Comparison of ENCODE assay signal across 25 cellular contexts in the genomic region with DNA sequence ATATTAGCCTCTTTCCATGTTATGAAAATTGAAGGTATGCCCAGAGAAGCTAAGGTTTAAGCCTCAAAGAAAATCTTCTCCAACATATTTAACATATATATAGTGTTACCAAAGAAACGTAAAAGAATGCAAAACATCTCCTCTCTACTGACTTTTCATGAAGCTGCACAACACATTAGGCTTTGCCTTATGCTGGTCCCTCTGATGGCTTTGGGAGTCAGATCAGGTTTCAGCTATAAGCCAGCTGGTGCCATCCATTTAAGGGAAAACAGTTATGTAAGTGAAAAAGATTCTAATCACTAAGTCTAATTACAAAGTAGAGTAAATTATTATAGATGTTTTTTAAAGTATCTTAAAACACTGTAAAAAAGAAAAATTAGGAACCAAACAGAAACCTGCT.
A peak's percentile ranks its signal among the peaks of the same experiment; 100 is the strongest.
DNase-seq lines count a peak whose midpoint lies in the region; ATAC-seq and TF ChIP-seq lines count a peak whose summit lies in the region.
"Had no signal": no experiment of that assay in that cellular context is flagged by ENCODE, and none has a peak within 500 bp of the region (broad histone marks: within the 10 kb centered on the region; RNA-seq: fewer than 3 reads in every experiment).

No MANE protein-coding gene starts in this region.

- no peaks in the 10 kb centered on the region for H3K27me3 ChIP-seq in psoas muscle (ENCODE audit: insufficient read depth in 3 of 3, low read length in 2 of 3)
- no peaks in the 10 kb centered on the region for H3K27me3 ChIP-seq in GM23248 (replicated peaks; ENCODE audit: insufficient read depth)
- H3K27me3 ChIP-seq: breast epithelium, heart left ventricle, SJSA1, thyroid gland had no signal

- H3K4me3 ChIP-seq in psoas muscle, result no peak overlapping the region
- no peak overlapping the region for H3K4me3 ChIP-seq in GM23248
- H3K4me3 ChIP-seq: breast epithelium, heart left ventricle, PC-9, SJSA1, thyroid gland had no signal

- no peak overlapping the region for H2AFZ ChIP-seq in GM23248
- H2AFZ ChIP-seq: PC-9 had no signal

- no peaks in the 10 kb centered on the region for H3K4me1 ChIP-seq in psoas muscle
- peaks cover 8% of the 10 kb centered on the region for H3K4me1 ChIP-seq in GM23248 (ENCODE audit: insufficient read depth)
- H3K4me1 ChIP-seq: breast epithelium, SJSA1, thyroid gland had no signal

- H3K36me3 ChIP-seq in psoas muscle (ENCODE audit: insufficient read depth in 1 of 2, low read depth in 1 of 2), result no peaks in the 10 kb centered on the region
- no peaks in the 10 kb centered on the region for H3K36me3 ChIP-seq in GM23248 (ENCODE audit: low read depth)
- H3K36me3 ChIP-seq: breast epithelium, heart left ventricle, SJSA1, thyroid gland, WERI-Rb-1 had no signal

- in situ Hi-C loops in GM23248 (cut with MboI), result no loop called here

- H4K20me1 ChIP-seq in GM23248 (ENCODE audit: insufficient read depth), result no peaks in the 10 kb centered on the region

- H3K27ac ChIP-seq in psoas muscle (no peak overlapping the region), GM23248 (no peak overlapping the region)
- H3K27ac ChIP-seq: breast epithelium, heart left ventricle, PC-9, SJSA1, thyroid gland, WERI-Rb-1 had no signal

- TF ChIP-seq CTCF in psoas muscle (IDR thresholded peaks at IDR 0.05), result no peak

- WGBS in psoas muscle, 3 donors, result 12 to 17% (median 14%) methylated on average over 1 of the region's 1 CpG
- 11 to 24% methylated on average over 1 of the region's 1 CpG for WGBS in GM23248 (ENCODE audit: low coverage in 1 of 2, low lambda C conversion rate in 2 of 2, missing lambda C conversion rate in 2 of 2), 2 experiments

- DNase-seq in DMS 273 (lab: John Stamatoyannopoulos, UW; ENCODE audit: unreplicated experiment) (peak; percentile 95), NCI-H1105 (lab: John Stamatoyannopoulos, UW) (peak; percentile 59), NCI-H524 (lab: John Stamatoyannopoulos, UW) (peak; percentile 92 to 94), dedifferentiated amniotic fluid mesenchymal stem cell (ENCODE audit: extremely low spot score) (peak; percentile 35), psoas muscle (no peak), cerebellum (ENCODE audit: low spot score) (no peak), NAMALWA (ENCODE audit: low spot score) (no peak), GM23248 (no peak)
- DNase-seq: activated CD4-positive, alpha-beta T cell treated with anti-CD3 and anti-CD28 coated beads, Interleukin-2, amount 50 U/mL, for 4 hours; activated CD8-positive, alpha-beta memory T cell treated with anti-CD3 and anti-CD28 coated beads, Interleukin-2, amount 50 U/mL, for 48 hours; activated effector memory CD4-positive, alpha-beta T cell treated with Interleukin-2 at 50 U/mL for 16 hours; cortex of kidney; DMS53; heart left ventricle; immature natural killer cell; KBM-7; left ventricle myocardium superior; nephron progenitor cell; PC-9; stimulated activated CD4-positive, alpha-beta T cell treated with anti-CD3 and anti-CD28 coated beads, Interleukin-2, amount 100 ng/mL, for 24 hours; stimulated activated naive CD8-positive, alpha-beta T cell treated with anti-CD3 and anti-CD28 coated beads, Interleukin-15, Interleukin-2, amounts not matched to agents 100 U/mL and 50 U/mL, for 24 hours; thyroid gland; WERI-Rb-1 had no signal

- no peaks in the 10 kb centered on the region for H3K9me2 ChIP-seq in GM23248 (ENCODE audit: insufficient read depth)

- H3K9ac ChIP-seq in GM23248, result no peak overlapping the region

- ATAC-seq in psoas muscle, result no peak
- ATAC-seq: heart left ventricle; left ventricle myocardium superior; stimulated activated naive CD8-positive, alpha-beta T cell treated with anti-CD3 and anti-CD28 coated beads, Interleukin-15, Interleukin-2, amounts not matched to agents 100 U/mL and 50 U/mL, for 24 hours had no signal

- H3K4me2 ChIP-seq in GM23248 (ENCODE audit: unreplicated experiment), result no peak overlapping the region
- H3K4me2 ChIP-seq: PC-9 had no signal

- H3K79me2 ChIP-seq in GM23248 (ENCODE audit: insufficient read depth), result no peaks in the 10 kb centered on the region

- H3K9me3 ChIP-seq in psoas muscle, result no peaks in the 10 kb centered on the region
- H3K9me3 ChIP-seq in GM23248 (ENCODE audit: low read depth), result no peaks in the 10 kb centered on the region
- H3K9me3 ChIP-seq: breast epithelium, heart left ventricle, SJSA1, thyroid gland had no signal

- peaks cover 13% of the 10 kb centered on the region; the same call in 1 of the 2 replicates for H3F3A ChIP-seq in GM23248 (ENCODE audit: insufficient read depth)

- intact Hi-C loops in psoas muscle (cut with DNase I), result no loop called here

Comparison
In these comparisons a context has a peak if more than half of its experiments do, and no peak if none do; other contexts are left out.
1. DNase-seq: peak in DMS 273 (single experiment), NCI-H1105 (single experiment), NCI-H524 (2 of 2) and dedifferentiated amniotic fluid mesenchymal stem cell (single experiment); none in psoas muscle (0 of 2), cerebellum (single experiment), NAMALWA (single experiment) and GM23248 (single experiment).